ENCODE assay signal across 10 cellular contexts in genomic region chr11:1830500-1831223, GRCh38. TPM values are rescaled to one million over a fixed set of nuclear protein-coding genes. Genes with fewer than 3 reads are reported as not detected.
DNase-seq lines count a peak whose midpoint lies in the region; ATAC-seq, FAIRE-seq and TF ChIP-seq lines count a peak whose summit lies in the region.
"Had no signal": no experiment of that assay in that cellular context is flagged by ENCODE, and none has a peak within 500 bp of the region (broad histone marks: within the 10 kb centered on the region; RNA-seq: fewer than 3 reads in every experiment).

No MANE protein-coding gene starts in this region.

- no peaks in the 10 kb centered on the region for H3K9me3 ChIP-seq in small intestine (ENCODE audit: control insufficient read depth, low read depth)
- H3K9me3 ChIP-seq: heart right ventricle, neutrophil had no signal

- ATAC-seq in foreskin keratinocyte (peak; percentile 63), GM21717 (IDR thresholded peaks at IDR 0.05; ENCODE audit: unreplicated experiment) (no peak)
- no peak for ATAC-seq in activated CD4-positive, CD25-positive, alpha-beta regulatory T cell treated with anti-CD3 and anti-CD28 coated beads, Interleukin-2, amount 50 U/mL, for 24 hours
- ATAC-seq: heart right ventricle had no signal

- H3K27ac ChIP-seq in foreskin keratinocyte, result no peak overlapping the region
- peak overlapping the region; percentile 40 to 56 for H3K27ac ChIP-seq in small intestine (ENCODE audit: low read depth in 1 of 2, low read length in 1 of 2)
- H3K27ac ChIP-seq: heart right ventricle, neutrophil had no signal

- no peak for FAIRE-seq in small intestine (lab: Jason Lieb, UNC)

- DNase-seq in GM12865 (ENCODE audit: low read depth) (peak; percentile 58), NCI-H748 (lab: John Stamatoyannopoulos, UW; ENCODE audit: unreplicated experiment) (peak; percentile 85), foreskin keratinocyte (peak; percentile 85 to 94), small intestine (peak; percentile 95), cerebellar cortex (ENCODE audit: low spot score) (no peak)

- no peak overlapping the region for H3K4me3 ChIP-seq in GM12865 (ENCODE audit: low read depth, low read length)
- H3K4me3 ChIP-seq in small intestine (ENCODE audit: low read depth in 1 of 2, low read length in 2 of 2), result no peak overlapping the region
- H3K4me3 ChIP-seq: heart right ventricle had no signal

- peaks cover 49% of the 10 kb centered on the region for H3K4me1 ChIP-seq in foreskin keratinocyte
- H3K4me1 ChIP-seq in small intestine (ENCODE audit: control insufficient read depth in 2 of 2, insufficient read depth in 1 of 2, low read depth in 1 of 2, low read length in 1 of 2), result peaks cover 3 to 19% of the 10 kb centered on the region in 2 donors

- WGBS in small intestine, 3 donors, result 12 to 56% (median 26%) methylated on average over 27 of the region's 27 CpGs

- H3K36me3 ChIP-seq in small intestine (ENCODE audit: control insufficient read depth in 2 of 2, insufficient read depth in 2 of 2, low read length in 2 of 2), result no peaks in the 10 kb centered on the region
- H3K36me3 ChIP-seq: heart right ventricle, neutrophil had no signal

- TF ChIP-seq CTCF in GM12865 (IDR thresholded peaks at IDR 0.05; ENCODE audit: insufficient read depth, low read depth, low read length, missing control alignments) (no peak), foreskin keratinocyte (conservative IDR thresholded peaks at IDR 0.05) (peak; percentile 13)

- H3K27me3 ChIP-seq in foreskin keratinocyte, result no peaks in the 10 kb centered on the region
- no peaks in the 10 kb centered on the region for H3K27me3 ChIP-seq in small intestine (ENCODE audit: control insufficient read depth in 2 of 2, insufficient read depth in 2 of 2, low read length in 2 of 2)

RNA-seq across cellular contexts. Expression of gene SYT8, which starts 4.1 kb away (rescaled TPM):
- 18.1 and 21.1 TPM in 2 replicates for total RNA-seq in foreskin keratinocyte
- polyA plus RNA-seq in foreskin keratinocyte (28.4 and 29.4 TPM in 2 replicates), small intestine (10 to 100 TPM in 2 of 3 donors, 1 to 10 TPM in 1; 3.2 to 46.5 (median 45.1) TPM)
- total RNA-seq: heart right ventricle, SK-MEL-5 had no signal
- polyA plus RNA-seq: heart right ventricle had no signal

RNA-seq across cellular contexts. Expression of gene TNNI2, which starts 8.1 kb away (rescaled TPM):
- total RNA-seq in foreskin keratinocyte, result 5.6 and 8.6 TPM in 2 replicates
- polyA plus RNA-seq in foreskin keratinocyte (8.2 and 13.1 TPM in 2 replicates), small intestine (1 to 10 TPM in 2 of 3 donors, under 1 TPM in 1; 0.49 to 8.6 (median 7.8) TPM)
- total RNA-seq: SK-MEL-5 had no signal

RNA-seq across cellular contexts. Expression of gene LSP1, which starts 22.2 kb away (rescaled TPM):
- 0.49 and 1.1 TPM in 2 replicates for total RNA-seq in foreskin keratinocyte
- polyA plus RNA-seq in foreskin keratinocyte (1.3 and 1.7 TPM in 2 replicates), small intestine (10 to 100 TPM in 2 of 3 donors, 1 to 10 TPM in 1; 4.5 to 45.1 (median 27.1) TPM)
- total RNA-seq: SK-MEL-5 had no signal
